ENCODE assay signal across 19 cellular contexts in genomic region chr12:99766408-99766807, GRCh38.
"Had no signal": no experiment of that assay in that cellular context is flagged by ENCODE, and none has a peak within 500 bp of the region (broad histone marks: within the 10 kb centered on the region; RNA-seq: fewer than 3 reads in every experiment).

No MANE protein-coding gene starts in this region.

- DNase-seq: cortex of kidney; effector CD4-positive, alpha-beta T cell; esophagus squamous epithelium; head of caudate nucleus; left ventricle myocardium superior; lower lobe of right lung; natural killer cell; occipital lobe; ovary; posterior cingulate gyrus; psoas muscle; right cardiac atrium; sigmoid colon; stimulated activated CD4-positive, alpha-beta T cell treated with anti-CD3 and anti-CD28 coated beads, Interleukin-4, amount 100 ng/mL, for 4 hours; stimulated activated naive CD8-positive, alpha-beta T cell treated with anti-CD3 and anti-CD28 coated beads, Interleukin-15, Interleukin-2, amounts not matched to agents 100 U/mL and 50 U/mL, for 24 hours; substantia nigra; testis; tibial artery had no signal

- H3K4me3 ChIP-seq: esophagus squamous epithelium, lower lobe of right lung, ovary, psoas muscle, sigmoid colon, testis, tibial artery had no signal

- ATAC-seq: left ventricle myocardium superior; lower lobe of right lung; natural killer cell; psoas muscle; right cardiac atrium; stimulated activated memory B cell treated with anti-CD40 and anti-IgM and Interleukin-4, amounts not matched to agents 10 μg/mL and 1 μg/mL and 100 μg/mL, for 72 hours; stimulated activated naive CD8-positive, alpha-beta T cell treated with anti-CD3 and anti-CD28 coated beads, Interleukin-15, Interleukin-2, amounts not matched to agents 100 U/mL and 50 U/mL, for 24 hours had no signal

- H3K4me1 ChIP-seq: lower lobe of right lung, psoas muscle, testis had no signal

- H3K27ac ChIP-seq: esophagus squamous epithelium, lower lobe of right lung, ovary, psoas muscle, sigmoid colon, testis had no signal

- H3K27me3 ChIP-seq: esophagus squamous epithelium, ovary, sigmoid colon, testis, tibial artery had no signal

- H3K9me3 ChIP-seq: esophagus squamous epithelium, lower lobe of right lung, ovary, psoas muscle, sigmoid colon, testis, tibial artery had no signal

- H3K36me3 ChIP-seq: esophagus squamous epithelium, lower lobe of right lung, ovary, sigmoid colon, tibial artery had no signal
